Comparison of ENCODE assay signal across 22 cellular contexts in genomic region chr12:111193511-111193910, GRCh38.
DNase-seq lines count a peak whose midpoint lies in the region; ATAC-seq, FAIRE-seq and TF ChIP-seq lines count a peak whose summit lies in the region.
"Had no signal": no experiment of that assay in that cellular context is flagged by ENCODE, and none has a peak within 500 bp of the region (broad histone marks: within the 10 kb centered on the region; RNA-seq: fewer than 3 reads in every experiment).

No MANE protein-coding gene starts in this region.

- H2AK5ac ChIP-seq in H1 (ENCODE audit: low read depth, low read length) (no peak overlapping the region), neuronal stem cell (ENCODE audit: low read depth, low read length) (no peak overlapping the region)

- TF ChIP-seq CTCF in H1 (IDR thresholded peaks at IDR 0.05; ENCODE audit: control extremely low read depth in 1 of 3, insufficient read depth in 1 of 3, low read depth in 1 of 3, low read length in 3 of 3) (no peak), progenitor cell of endocrine pancreas (IDR thresholded peaks at IDR 0.05; ENCODE audit: unreplicated experiment) (no peak), mammary epithelial cell (conservative IDR thresholded peaks at IDR 0.05 in 1 of 2, IDR thresholded peaks at IDR 0.05 in 1 of 2; ENCODE audit: extremely low read depth in 1 of 2, insufficient read depth in 1 of 2, low read depth in 1 of 2, low read length in 2 of 2) (no peak), Caco-2 (IDR thresholded peaks at IDR 0.05; ENCODE audit: insufficient read depth in 1 of 2, low read depth in 1 of 2, low read length in 1 of 2, severe bottlenecking in 1 of 2, unreplicated experiment in 1 of 2) (no peak)

- peaks cover 6% of the 10 kb centered on the region for H3K4me1 Mint-ChIP-seq in progenitor cell of endocrine pancreas (ENCODE audit: low read depth)
- H3K4me1 Mint-ChIP-seq in Caco-2 (ENCODE audit: low read depth, unreplicated experiment) = no peaks in the 10 kb centered on the region
- H3K4me1 Mint-ChIP-seq: CD8-positive, alpha-beta memory T cell had no signal

- H3K79me1 ChIP-seq in H1 (ENCODE audit: low read depth, low read length) (no peaks in the 10 kb centered on the region; the same call in 1 of the 2 replicates), neuronal stem cell (ENCODE audit: low read depth, low read length) (no peaks in the 10 kb centered on the region)

- dilution Hi-C loops in mammary epithelial cell (cut with HindIII; ENCODE audit: low sequenced_read_pairs) = no loop called here

- no peak overlapping the region for H4K91ac ChIP-seq in H1 (replicated peaks; ENCODE audit: insufficient read length, low read length)
- H4K91ac ChIP-seq in neuronal stem cell (ENCODE audit: low read depth, low read length, poor library complexity) = no peak overlapping the region

- H3K23ac ChIP-seq in H1 (ENCODE audit: insufficient read length) = no peak overlapping the region
- H3K23ac ChIP-seq in neuronal stem cell (ENCODE audit: low read depth, low read length, poor library complexity) = no peak overlapping the region

- H3K14ac ChIP-seq in H1 (ENCODE audit: insufficient read length) (no peak overlapping the region), neuronal stem cell (ENCODE audit: low read length) (no peak overlapping the region)

- H3K27ac Mint-ChIP-seq in progenitor cell of endocrine pancreas = peak overlapping the region; percentile 77
- H3K27ac Mint-ChIP-seq in Caco-2 (ENCODE audit: unreplicated experiment) = no peak overlapping the region
- H3K27ac Mint-ChIP-seq: CD14-positive monocyte; CD4-positive, alpha-beta T cell had no signal

- H2BK5ac ChIP-seq in H1 (ENCODE audit: low read depth, low read length) = no peak overlapping the region; the same call in 1 of the 2 replicates
- peak overlapping the region; percentile 39 for H2BK5ac ChIP-seq in neuronal stem cell (ENCODE audit: low read length)

- H4K5ac ChIP-seq in H1 (ENCODE audit: insufficient read length, low read depth, low read length) = no peak overlapping the region

- no peak for TF ChIP-seq EP300 in H1 (IDR thresholded peaks at IDR 0.05; ENCODE audit: borderline replicate concordance in 1 of 2, low read depth in 2 of 2, low read length in 2 of 2)

- H3K36me3 ChIP-seq in H1 (ENCODE audit: control insufficient read depth in 2 of 4, insufficient read depth in 4 of 4, low read length in 3 of 4) (no peaks in the 10 kb centered on the region), neuronal stem cell (replicated peaks in 1 of 2; ENCODE audit: control insufficient read depth in 2 of 2, insufficient read depth in 2 of 2, low read length in 2 of 2) (no peaks in the 10 kb centered on the region), mammary epithelial cell (ENCODE audit: insufficient read depth, low read length) (no peaks in the 10 kb centered on the region), Caco-2 (ENCODE audit: control insufficient read depth, insufficient read depth, low read length) (no peaks in the 10 kb centered on the region)
- H3K36me3 ChIP-seq: BE2C; BLaER1 treated with 17β-estradiol and CSF1 and Interleukin-3, amounts not matched to agents 10 nM and 100 nM had no signal

- no peaks in the 10 kb centered on the region; a peak in 1 of 4 replicates for H3K79me2 ChIP-seq in H1 (ENCODE audit: control insufficient read depth in 1 of 2, insufficient read depth in 2 of 2, low read length in 2 of 2)
- H3K79me2 ChIP-seq in mammary epithelial cell (ENCODE audit: insufficient read depth, low read length) = no peaks in the 10 kb centered on the region

- H3K4me3 ChIP-seq in H1 (ENCODE audit: extremely low read depth in 1 of 4, insufficient read depth in 2 of 4, low read depth in 3 of 4, low read length in 4 of 4) (no peak overlapping the region), neuronal stem cell (ENCODE audit: low read length in 2 of 2) (no peak overlapping the region), mammary epithelial cell (replicated peaks in 1 of 3; ENCODE audit: insufficient read depth in 1 of 3, low read depth in 2 of 3, low read length in 3 of 3) (no peak overlapping the region), Caco-2 (ENCODE audit: low read depth, low read length) (no peak overlapping the region)
- H3K4me3 ChIP-seq: BLaER1 treated with 17β-estradiol and CSF1 and Interleukin-3, amounts not matched to agents 10 nM and 100 nM; GM23248 had no signal

- H2AFZ ChIP-seq in H1 (ENCODE audit: low read length) (no peak overlapping the region), neuronal stem cell (ENCODE audit: low read length) (peak overlapping the region; percentile 13), mammary epithelial cell (ENCODE audit: low read depth, low read length) (no peak overlapping the region)
- H2AFZ ChIP-seq: GM23248 had no signal

- no peaks in the 10 kb centered on the region for H3K27me3 Mint-ChIP-seq in progenitor cell of endocrine pancreas
- H3K27me3 Mint-ChIP-seq in Caco-2 (ENCODE audit: insufficient read depth, unreplicated experiment) = peaks cover 14% of the 10 kb centered on the region

- H3K4me2 ChIP-seq in H1 (ENCODE audit: insufficient read depth in 1 of 2, low read depth in 2 of 2, low read length in 2 of 2) (0 out of 4 replicates have a peak overlapping the region, but pooled peaks of 1 of the 2 experiments have one; percentile 15), neuronal stem cell (ENCODE audit: insufficient read depth, low read length, poor library complexity, severe bottlenecking) (no peak overlapping the region), mammary epithelial cell (ENCODE audit: insufficient read depth, low read depth, low read length) (no peak overlapping the region)
- H3K4me2 ChIP-seq: BLaER1 treated with 17β-estradiol and CSF1 and Interleukin-3, amounts not matched to agents 10 nM and 100 nM had no signal

- no peak overlapping the region for H3K4me3 Mint-ChIP-seq in progenitor cell of endocrine pancreas (ENCODE audit: low read depth)
- no peak overlapping the region for H3K4me3 Mint-ChIP-seq in Caco-2 (ENCODE audit: unreplicated experiment)
- H3K4me3 Mint-ChIP-seq: CD14-positive monocyte; CD4-positive, alpha-beta T cell; CD8-positive, alpha-beta memory T cell had no signal

- in situ Hi-C loops in mammary epithelial cell (cut with MboI; ENCODE audit: low sequenced_read_pairs in 2 of 2) = no loop called here

- H4K8ac ChIP-seq in H1 (ENCODE audit: extremely low read depth, insufficient read depth, low read length) (no peak overlapping the region), neuronal stem cell (ENCODE audit: low read depth, low read length) (no peak overlapping the region)

- POLR2A ChIA-PET in H1 (lab: Charles Lee; ENCODE audit: partially characterized antibody) (no interaction called here), Caco-2 (lab: Charles Lee) (interaction anchor here (0.6 kb wide), 1 partner anchor 31 kb away, joined by 18 read pairs; no protein-coding TSS in a partner anchor)

- no peak overlapping the region for H3K56ac ChIP-seq in H1 (replicated peaks; ENCODE audit: insufficient read length, low read depth, low read length)

- H4K20me1 ChIP-seq in H1 (replicated peaks in 1 of 2; ENCODE audit: control insufficient read depth in 1 of 2, insufficient read depth in 2 of 2, low read length in 2 of 2) (peaks cover 2 to 3% of the 10 kb centered on the region in 2 experiments), mammary epithelial cell (ENCODE audit: insufficient read depth, low read length) (no peaks in the 10 kb centered on the region)
- H4K20me1 ChIP-seq: BLaER1 treated with 17β-estradiol and CSF1 and Interleukin-3, amounts not matched to agents 10 nM and 100 nM had no signal

- H3K23me2 ChIP-seq in H1 (ENCODE audit: low read depth, low read length) = no peaks in the 10 kb centered on the region

- no peak for TF ChIP-seq RAD21 in H1 (IDR thresholded peaks at IDR 0.05 in 1 of 2, conservative IDR thresholded peaks at IDR 0.05 in 1 of 2; ENCODE audit: low read depth in 2 of 2, low read length in 2 of 2)

- no peak overlapping the region for H3K4ac ChIP-seq in H1 (replicated peaks; ENCODE audit: insufficient read length, low read depth, low read length)
- no peak overlapping the region for H3K4ac ChIP-seq in neuronal stem cell (ENCODE audit: low read length)

- no peak for FAIRE-seq in H1 (lab: Jason Lieb, UNC)
- FAIRE-seq: A204.1, G401.6, GM19239, H54 had no signal

- H3K9me3 Mint-ChIP-seq in progenitor cell of endocrine pancreas (ENCODE audit: low read depth) = peaks cover 3% of the 10 kb centered on the region
- no peaks in the 10 kb centered on the region for H3K9me3 Mint-ChIP-seq in Caco-2 (ENCODE audit: unreplicated experiment)
- H3K9me3 Mint-ChIP-seq: CD14-positive monocyte; CD4-positive, alpha-beta T cell; CD8-positive, alpha-beta memory T cell had no signal

- DNase-seq in Ammon's horn (ENCODE audit: low spot score) (peak; percentile 29), H1 (ENCODE audit: low read depth in 1 of 2, low spot score in 2 of 2) (no peak), neuronal stem cell (ENCODE audit: low spot score) (no peak), progenitor cell of endocrine pancreas (ENCODE audit: low spot score, unreplicated experiment) (no peak), mammary epithelial cell (no peak), Caco-2 (no peak)
- DNase-seq: BE2C; Calu3; CD4-positive, alpha-beta T cell; CD8-positive, alpha-beta memory T cell; DMS153; DND-41; GM23248; HCEC 1CT had no signal

- no peaks in the 10 kb centered on the region for H3K27me3 ChIP-seq in H1 (replicated peaks in 1 of 4; ENCODE audit: control insufficient read depth in 3 of 4, extremely low read depth in 1 of 4, insufficient read depth in 3 of 4, low read length in 3 of 4)
- H3K27me3 ChIP-seq in neuronal stem cell (ENCODE audit: control insufficient read depth in 3 of 3, insufficient read depth in 3 of 3, low read depth in 1 of 3, low read length in 3 of 3) = no peaks in the 10 kb centered on the region
- H3K27me3 ChIP-seq in mammary epithelial cell (ENCODE audit: insufficient read depth, low read length) = no peaks in the 10 kb centered on the region
- H3K27me3 ChIP-seq in Caco-2 (replicated peaks; ENCODE audit: control insufficient read depth, insufficient read depth, low read length) = no peaks in the 10 kb centered on the region
- H3K27me3 ChIP-seq: BE2C; BLaER1 treated with 17β-estradiol and CSF1 and Interleukin-3, amounts not matched to agents 10 nM and 100 nM had no signal

- ATAC-seq in HG02885 (IDR thresholded peaks at IDR 0.05; ENCODE audit: poor library complexity, unreplicated experiment) = no peak

- no peak for TF ChIP-seq POLR2A in H1 (IDR thresholded peaks at IDR 0.05; ENCODE audit: control extremely low read depth in 1 of 2, low read depth in 2 of 2, low read length in 2 of 2)

- H3K9ac ChIP-seq in H1 (replicated peaks in 1 of 4; ENCODE audit: extremely low read depth in 1 of 4, low read depth in 3 of 4, low read length in 3 of 4) = no peak overlapping the region
- no peak overlapping the region for H3K9ac ChIP-seq in neuronal stem cell (ENCODE audit: low read depth, low read length, poor library complexity)
- H3K9ac ChIP-seq in mammary epithelial cell (ENCODE audit: insufficient read depth, low read length) = no peak overlapping the region
- H3K9ac ChIP-seq: BLaER1 treated with 17β-estradiol and CSF1 and Interleukin-3, amounts not matched to agents 10 nM and 100 nM; GM23248 had no signal

- H3K18ac ChIP-seq in H1 (ENCODE audit: extremely low read depth, low read length) = no peak overlapping the region
- H3K18ac ChIP-seq in neuronal stem cell (ENCODE audit: low read length) = no peak overlapping the region

- no peak overlapping the region for H2BK20ac ChIP-seq in H1 (ENCODE audit: low read length)

- WGBS in H1 (ENCODE audit: extremely low coverage in 1 of 2, insufficient coverage in 1 of 2, insufficient read length in 1 of 2, insufficient replicate concordance in 2 of 2, low coverage in 1 of 2, low lambda C conversion rate in 2 of 2, missing lambda C conversion rate in 1 of 2), 2 experiments = 54% methylated on average over 13 of the region's 14 CpGs; no CpG with 5 or more reads in 1 of the 2 experiments
- no CpG with 5 or more reads among the region's 14 CpGs for WGBS in neuronal stem cell (ENCODE audit: extremely low coverage in 2 of 2, insufficient read length in 2 of 2, insufficient replicate concordance in 1 of 2), 2 donors
- WGBS in mammary epithelial cell (ENCODE audit: low coverage, missing lambda C conversion rate) = 54% methylated on average over 11 of the region's 14 CpGs

- H2BK15ac ChIP-seq in H1 (ENCODE audit: low read length) (no peak overlapping the region), neuronal stem cell (ENCODE audit: low read length) (no peak overlapping the region)

- intact Hi-C loops in mammary epithelial cell (cut with micrococcal nuclease) = no loop called here
- intact Hi-C loops in Caco-2 (cut with micrococcal nuclease; ENCODE audit: unreplicated experiment) = no loop called here

- BruUV-seq in mammary epithelial cell (replicated peaks; lab: Mats Ljungman, UMichigan) (no TSS peak), Caco-2 (replicated peaks; lab: Mats Ljungman, UMichigan) (no TSS peak)

- no peak overlapping the region for H3K27ac ChIP-seq in H1 (ENCODE audit: low read depth, low read length)
- no peak overlapping the region for H3K27ac ChIP-seq in neuronal stem cell (replicated peaks; ENCODE audit: low read length)
- H3K27ac ChIP-seq in mammary epithelial cell (ENCODE audit: insufficient read depth, low read depth, low read length) = no peak overlapping the region
- H3K27ac ChIP-seq: 22Rv1; BLaER1 treated with 17β-estradiol and CSF1 and Interleukin-3, amounts not matched to agents 10 nM and 100 nM; GM23248 had no signal

- CTCF ChIA-PET in H1 (lab: Charles Lee; ENCODE audit: partially characterized antibody) = no interaction called here
- CTCF ChIA-PET in mammary epithelial cell (lab: Charles Lee; ENCODE audit: low non-redundant PET) = no interaction called here
- CTCF ChIA-PET in Caco-2 (lab: Charles Lee) = no interaction called here

- peaks cover 15% of the 10 kb centered on the region for H3K36me3 Mint-ChIP-seq in progenitor cell of endocrine pancreas (ENCODE audit: insufficient read depth)
- H3K36me3 Mint-ChIP-seq in Caco-2 (ENCODE audit: insufficient read depth, unreplicated experiment) = no peaks in the 10 kb centered on the region
- H3K36me3 Mint-ChIP-seq: CD14-positive monocyte; CD8-positive, alpha-beta memory T cell had no signal

- H2BK120ac ChIP-seq in H1 (replicated peaks; ENCODE audit: low read depth, low read length) = no peak overlapping the region
- no peak overlapping the region for H2BK120ac ChIP-seq in neuronal stem cell (ENCODE audit: low read depth, low read length)

- H2BK12ac ChIP-seq in H1 (ENCODE audit: low read depth, low read length) = 0 out of 2 replicates have a peak overlapping the region, but pooled peaks have one; percentile 27
- no peak overlapping the region for H2BK12ac ChIP-seq in neuronal stem cell (ENCODE audit: low read length)

- no peaks in the 10 kb centered on the region for H3K9me3 ChIP-seq in H1 (ENCODE audit: insufficient read depth in 2 of 2, low read depth in 1 of 2, low read length in 1 of 2)
- no peaks in the 10 kb centered on the region for H3K9me3 ChIP-seq in neuronal stem cell (replicated peaks in 1 of 2; ENCODE audit: control insufficient read depth in 2 of 2, insufficient read depth in 1 of 2, low read depth in 1 of 2, low read length in 2 of 2)
- H3K9me3 ChIP-seq in mammary epithelial cell (replicated peaks; ENCODE audit: insufficient read depth, low read length) = no peaks in the 10 kb centered on the region
- no peaks in the 10 kb centered on the region for H3K9me3 ChIP-seq in Caco-2
- H3K9me3 ChIP-seq: BE2C had no signal

- H3K4me1 ChIP-seq in H1 (replicated peaks in 1 of 4; ENCODE audit: control insufficient read depth in 3 of 4, insufficient read depth in 4 of 4, low read length in 3 of 4) (peaks cover 3 to 17% (median 11%) of the 10 kb centered on the region in 4 experiments), neuronal stem cell (ENCODE audit: control insufficient read depth in 2 of 2, insufficient read depth in 1 of 2, low read depth in 1 of 2, low read length in 2 of 2) (peaks cover 6% of the 10 kb centered on the region in 2 donors), mammary epithelial cell (ENCODE audit: insufficient read depth, low read length) (no peaks in the 10 kb centered on the region), Caco-2 (no peaks in the 10 kb centered on the region)
- H3K4me1 ChIP-seq: BE2C had no signal
